8 cellular contexts compared by ENCODE assay signal in the genomic region with DNA sequence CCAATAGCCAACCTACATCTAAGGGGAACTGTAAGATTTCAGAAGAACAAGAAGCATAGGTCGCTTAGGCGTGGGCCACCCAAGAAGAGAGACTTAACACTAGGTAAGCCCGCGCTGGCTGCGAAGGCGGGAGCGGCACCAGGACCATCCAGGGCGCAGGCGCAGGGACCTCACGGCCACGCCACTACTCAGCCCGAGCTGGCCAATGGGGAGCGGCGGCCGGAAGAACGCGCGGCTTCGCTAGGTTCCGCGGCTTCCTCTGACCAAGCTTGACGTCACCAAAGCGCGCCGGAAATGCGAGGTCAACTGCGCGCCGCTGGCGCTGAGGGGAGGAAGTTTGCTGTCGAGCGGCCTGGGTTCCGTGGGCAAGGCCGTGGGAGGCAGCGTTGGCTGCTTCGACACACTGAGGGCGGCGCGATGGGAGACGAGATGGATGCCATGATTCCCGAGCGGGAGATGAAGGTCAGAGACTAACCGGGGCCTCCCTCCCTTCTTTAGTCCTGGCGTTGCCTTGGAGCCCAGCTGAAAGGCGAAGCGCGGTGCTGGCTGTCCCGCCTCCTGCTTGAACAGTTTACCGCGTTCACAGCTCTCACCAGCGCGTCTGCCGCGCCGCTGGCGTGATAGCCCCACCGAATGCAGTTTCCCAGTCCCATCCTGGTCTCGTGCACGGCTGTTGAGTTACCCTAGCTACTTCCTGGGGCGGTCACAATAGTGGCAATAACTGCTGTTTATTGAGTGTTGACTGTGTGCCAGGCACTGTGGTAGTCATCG. TPM values are rescaled to one million over a fixed set of nuclear protein-coding genes. Genes with fewer than 3 reads are reported as not detected.
A peak's percentile ranks its signal among the peaks of the same experiment; 100 is the strongest.
DNase-seq lines count a peak whose midpoint lies in the region; ATAC-seq and TF ChIP-seq lines count a peak whose summit lies in the region.

A gene (plus strand): TSS at position 299 of the 771 bp plus-strand sequence. CDS start 119 bp downstream, at position 418.

- H3K4me3 Mint-ChIP-seq in activated B cell treated with CpG ODN at 0.5 μM for 24 hours (peak within 1 kb of the TSS; percentile 98), immature natural killer cell (peak within 1 kb of the TSS; percentile 98 to 100 (median 99))

- peaks cover 2% of the 10 kb centered on the region for H3K27me3 ChIP-seq in AG04450 (ENCODE audit: control insufficient read depth, insufficient read depth, low read length)

- ATAC-seq in GM18909 (IDR thresholded peaks at IDR 0.05; ENCODE audit: poor library complexity, unreplicated experiment) (peak; percentile 98), HG03175 (IDR thresholded peaks at IDR 0.05; ENCODE audit: unreplicated experiment) (peak; percentile 98), activated B cell treated with CpG ODN at 0.5 μM for 24 hours (ENCODE audit: low read depth) (peak; percentile 99)

- DNase-seq in AG04450 (ENCODE audit: low read depth, low spot score) (peak; percentile 89), NCI-H226 (peak; percentile 98), activated B cell treated with CpG ODN at 0.5 μM for 24 hours (peak; percentile 100), caudate nucleus (lab: John Stamatoyannopoulos, UW) (peak; percentile 82 to 99 (median 97)), immature natural killer cell (peak; percentile 99), smooth muscle cell of the brain vasculature (ENCODE audit: low read depth, low spot score) (peak; percentile 96)

- H3K4me3 ChIP-seq in AG04450 (ENCODE audit: low read depth, low read length): peak within 1 kb of the TSS; percentile 100

- H3K27me3 Mint-ChIP-seq in activated B cell treated with CpG ODN at 0.5 μM for 24 hours: no peaks in the 10 kb centered on the region
- H3K27me3 Mint-ChIP-seq in immature natural killer cell (ENCODE audit: low read depth in 3 of 3): peaks cover 0 to 14% (median 13%) of the 10 kb centered on the region in 3 donors

- H3K27ac ChIP-seq in AG04450 (ENCODE audit: low read depth, low read length) (peak within 1 kb of the TSS; percentile 47), caudate nucleus (ENCODE audit: low read depth, low read length) (peak within 1 kb of the TSS; percentile 68)

- H3K9me3 Mint-ChIP-seq in activated B cell treated with CpG ODN at 0.5 μM for 24 hours (no peaks in the 10 kb centered on the region), immature natural killer cell (no peaks in the 10 kb centered on the region)

- peak within 1 kb of the TSS; percentile 98 for H3K27ac Mint-ChIP-seq in activated B cell treated with CpG ODN at 0.5 μM for 24 hours
- H3K27ac Mint-ChIP-seq in immature natural killer cell: peak within 1 kb of the TSS; percentile 96 to 99 (median 99)

- POLR2A ChIA-PET in AG04450 (lab: Yijun Ruan, JAX) (interaction anchor here (0.6 to 1.2 kb wide), 8 partner anchors 9 to 1229 kb away, joined by 3 to 9 read pairs (median 4); a partner anchor contains a TSS), activated B cell treated with CpG ODN at 0.5 μM for 24 hours (lab: Charles Lee) (interaction anchor here (0.6 to 1.5 kb wide), 25 partner anchors 13 to 1643 kb away, joined by 3 to 11 read pairs (median 4); a partner anchor contains a TSS)

- H3K4me1 Mint-ChIP-seq in activated B cell treated with CpG ODN at 0.5 μM for 24 hours (peaks cover 29% of the 10 kb centered on the region), immature natural killer cell (peaks cover 28 to 33% of the 10 kb centered on the region in 2 donors)

- TF ChIP-seq CTCF in AG04450 (IDR thresholded peaks at IDR 0.05; ENCODE audit: low read depth, low read length): no peak
- no peak for TF ChIP-seq CTCF in activated B cell treated with CpG ODN at 0.5 μM for 24 hours (IDR thresholded peaks at IDR 0.05)

- CTCF ChIA-PET in AG04450 (lab: Charles Lee): interaction anchor here (1.3 to 1.5 kb wide), 2 partner anchors 68 to 211 kb away, joined by 5 to 7 read pairs; no protein-coding TSS in a partner anchor
- CTCF ChIA-PET in activated B cell treated with CpG ODN at 0.5 μM for 24 hours (lab: Charles Lee): interaction anchor here (0.6 to 1.4 kb wide), 2 partner anchors 211 to 653 kb away, joined by 3 read pairs; no protein-coding TSS in a partner anchor

- H3K9me3 ChIP-seq in AG04450 (ENCODE audit: control insufficient read depth, insufficient read depth, low read length): no peaks in the 10 kb centered on the region; the same call in 1 of the 2 replicates

- intact Hi-C loops in activated B cell treated with CpG ODN at 0.5 μM for 24 hours (cut with micrococcal nuclease): loop anchor here (1.0 to 5.0 kb wide), 7 partner anchors 153 to 1643 kb away; a partner anchor contains a TSS

- H3K36me3 Mint-ChIP-seq in activated B cell treated with CpG ODN at 0.5 μM for 24 hours (ENCODE audit: low read depth): peaks cover 36% of the 10 kb centered on the region
- H3K36me3 Mint-ChIP-seq in immature natural killer cell: peaks cover 4 to 20% (median 15%) of the 10 kb centered on the region in 3 donors

RNA-seq across cellular contexts. Expression of the gene that starts here (rescaled TPM):
- polyA plus RNA-seq in AG04450 (2011; rRNA removed) (7.9 and 12.4 TPM in 2 replicates), immature natural killer cell (10 to 100 TPM in 1 of 3 donors, 1 to 10 TPM in 2; 4.9 to 20.1 (median 9.9) TPM)
- 23.9 and 33.5 TPM in 2 replicates for polyA minus RNA-seq in AG04450 (2011; rRNA and poly(A)+ RNA removed)
- 72.2 and 90.9 TPM in 2 replicates for total RNA-seq in activated B cell treated with CpG ODN at 0.5 μM for 24 hours

Comparison
In these comparisons a context has a peak if more than half of its experiments do, and no peak if none do; other contexts are left out.
1. Peak in every context shown above with its lines: DNase-seq, ATAC-seq, H3K4me3 ChIP-seq and H3K27ac ChIP-seq.